30 cellular contexts compared by ENCODE assay signal in the genomic region with DNA sequence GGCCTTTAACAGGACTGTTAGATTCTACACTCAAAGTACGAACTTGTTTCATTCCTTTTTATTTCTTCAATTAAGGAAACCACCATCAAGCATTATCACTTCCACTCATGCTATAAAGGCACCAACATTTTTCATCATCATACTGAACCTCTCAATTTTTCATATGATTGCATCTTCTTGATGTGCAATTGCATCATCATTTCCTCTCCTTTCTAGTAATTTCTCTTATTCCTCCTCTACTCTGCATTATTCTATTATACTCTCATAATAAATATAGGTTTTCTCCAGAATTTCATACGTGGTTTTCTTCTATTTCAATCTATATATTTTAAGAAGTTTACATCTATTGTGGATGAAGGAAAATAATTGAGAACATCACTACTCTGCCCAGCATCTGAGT.
"Had no signal": no experiment of that assay in that cellular context is flagged by ENCODE, and none has a peak within 500 bp of the region (broad histone marks: within the 10 kb centered on the region; RNA-seq: fewer than 3 reads in every experiment).

No MANE protein-coding gene starts in this region.

- H3K4me3 ChIP-seq: ascending aorta had no signal

- H3K36me3 ChIP-seq: ascending aorta had no signal

- DNase-seq: activated B cell treated with CpG ODN at 0.5 μM for 24 hours; activated CD4-positive, alpha-beta memory T cell treated with anti-CD3 and anti-CD28 coated beads for 36 hours; activated CD4-positive, alpha-beta T cell treated with anti-CD3 and anti-CD28 coated beads for 4 hours; activated CD4-positive, alpha-beta T cell treated with anti-CD3 and anti-CD28 coated beads, Interleukin-2, amount 10 ng/mL, durations not matched to agents 24 days and 14 days; activated CD4-positive, alpha-beta T cell treated with anti-CD3 and anti-CD28 coated beads, Interleukin-2, amount 50 U/mL, for 1 hour; activated CD4-positive, alpha-beta T cell treated with anti-CD3 and anti-CD28 coated beads, Interleukin-2, amount 50 U/mL, for 4 hours; activated CD4-positive, CD25-positive, alpha-beta regulatory T cell treated with anti-CD3 and anti-CD28 coated beads, Interleukin-2, amount 50 U/mL, for 72 hours; activated CD8-positive, alpha-beta memory T cell treated with anti-CD3 and anti-CD28 coated beads, Interleukin-2, amount 50 U/mL, for 4 hours; activated CD8-positive, alpha-beta T cell treated with anti-CD3 and anti-CD28 coated beads for 36 hours; activated effector memory CD4-positive, alpha-beta T cell treated with anti-CD3 and anti-CD28 coated beads, Interleukin-2, amount 50 U/mL, for 16 hours; activated gamma-delta T cell treated with Interleukin-2 at 50 U/mL for 16 hours; activated naive CD4-positive, alpha-beta T cell; activated naive CD4-positive, alpha-beta T cell treated with anti-CD3 and anti-CD28 coated beads for 36 hours; activated naive CD4-positive, alpha-beta T cell treated with anti-CD3 and anti-CD28 coated beads, Interleukin-2, amount 50 U/mL, for 16 hours; activated naive CD8-positive, alpha-beta T cell treated with anti-CD3 and anti-CD28 coated beads for 36 hours; activated T-cell treated with anti-CD3 and anti-CD28 coated beads for 4 hours; activated T-cell treated with anti-CD3 and anti-CD28 coated beads, Interleukin-2, amount 50 U/mL, for 1 hour; activated T-cell treated with anti-CD3 and anti-CD28 coated beads, Interleukin-2, amount 50 U/mL, for 4 hours; activated T-cell treated with anti-CD3 and anti-CD28 coated beads, Interleukin-2, amount 50 U/mL, for 72 hours; amygdala; anterior cingulate cortex; central memory CD4-positive, alpha-beta T cell; T-helper 1 cell; T-helper 2 cell; T-helper 9 cell had no signal

- ATAC-seq: activated CD8-positive, alpha-beta T cell treated with anti-CD3 and anti-CD28 coated beads for 36 hours; activated naive CD4-positive, alpha-beta T cell treated with anti-CD3 and anti-CD28 coated beads, Interleukin-2, amount 50 U/mL, for 72 hours; activated T-cell treated with anti-CD3 and anti-CD28 coated beads, Interleukin-2, amount 50 U/mL, for 4 hours; activated T-cell treated with anti-CD3 and anti-CD28 coated beads, Interleukin-2, amount 50 U/mL, for 72 hours; activated T-helper 17 cell treated with anti-CD3 and anti-CD28 coated beads, Interleukin-2, amount 50 U/mL, for 72 hours had no signal

- H3K9me3 ChIP-seq: ascending aorta had no signal

- H3K4me1 ChIP-seq: ascending aorta had no signal

- H3K27ac ChIP-seq: ascending aorta, VCaP had no signal

- H3K27me3 ChIP-seq: ascending aorta had no signal

- FAIRE-seq: TTC549 had no signal
